ENCODE assay signal across 8 cellular contexts in the genomic region with DNA sequence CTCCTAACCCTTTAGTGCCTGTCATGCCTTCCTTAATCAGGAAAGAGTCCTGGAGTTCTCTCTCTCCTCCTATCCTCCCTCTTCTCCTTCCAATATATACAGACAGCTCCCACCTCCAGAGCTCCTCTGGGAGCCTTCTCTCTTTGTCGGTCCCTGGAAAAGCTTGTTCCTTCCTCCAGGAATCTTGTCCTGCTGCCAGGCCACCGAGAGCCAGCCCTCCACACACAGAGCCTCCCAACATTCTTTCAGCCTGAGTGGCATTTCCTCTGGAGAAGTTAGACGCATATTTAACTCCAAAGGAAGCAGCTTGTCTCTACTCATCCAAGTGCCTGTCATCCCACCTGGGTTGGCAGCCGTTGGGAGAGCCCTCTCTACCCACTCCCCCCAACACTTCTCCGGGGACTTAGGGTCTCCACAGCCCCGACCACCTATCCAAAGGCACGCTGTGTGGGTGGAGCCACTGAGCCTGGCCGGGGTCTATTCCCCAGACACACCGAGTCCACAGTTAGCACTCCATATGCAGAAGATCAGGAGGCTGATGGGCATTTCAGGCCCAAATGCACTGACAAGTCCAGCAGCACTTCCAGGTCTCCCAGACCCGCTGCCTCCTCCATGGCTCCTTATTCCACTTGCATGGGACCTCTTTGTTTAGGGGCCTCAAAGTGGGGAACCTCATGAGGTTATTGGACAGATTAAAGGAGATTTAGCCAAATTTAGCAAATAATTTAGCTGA. TPM values are rescaled to one million over a fixed set of nuclear protein-coding genes. Genes with fewer than 3 reads are reported as not detected.
DNase-seq lines count a peak whose midpoint lies in the region; ATAC-seq, FAIRE-seq and TF ChIP-seq lines count a peak whose summit lies in the region.

No MANE protein-coding gene starts in this region.

- H3K27ac Mint-ChIP-seq in activated CD8-positive, alpha-beta T cell treated with anti-CD3 and anti-CD28 coated beads, Interleukin-2, amount 10 ng/mL, durations not matched to agents 7 days and 5 days = no peak overlapping the region

- H3K4me1 ChIP-seq in breast epithelium = peaks cover 18 to 31% of the 10 kb centered on the region in 2 donors
- H3K4me1 ChIP-seq in kidney (ENCODE audit: control insufficient read depth in 1 of 2, insufficient read depth in 1 of 2, low read depth in 1 of 2, low read length in 2 of 2) = peaks cover 24 to 47% of the 10 kb centered on the region in 2 donors
- peaks cover 59% of the 10 kb centered on the region for H3K4me1 ChIP-seq in testis

- H3K9me3 Mint-ChIP-seq in activated CD8-positive, alpha-beta T cell treated with anti-CD3 and anti-CD28 coated beads, Interleukin-2, amount 10 ng/mL, durations not matched to agents 7 days and 5 days (ENCODE audit: insufficient read depth) = no peaks in the 10 kb centered on the region

- H3K27me3 ChIP-seq in breast epithelium = no peaks in the 10 kb centered on the region
- no peaks in the 10 kb centered on the region for H3K27me3 ChIP-seq in testis

- DNase-seq in HT1080 (ENCODE audit: low read depth) = peak; percentile 98
- peak; percentile 64 to 70 for DNase-seq in breast epithelium (ENCODE audit: low spot score in 2 of 2)
- DNase-seq in kidney = peak; percentile 83
- peak; percentile 78 for DNase-seq in testis
- DNase-seq in central memory CD4-positive, alpha-beta T cell = no peak
- DNase-seq in DMS79 treated with DMSO at 0.1 percent for 48 hours (lab: John Stamatoyannopoulos, UW) = no peak
- no peak for DNase-seq in activated CD8-positive, alpha-beta T cell treated with anti-CD3 and anti-CD28 coated beads, Interleukin-2, amount 10 ng/mL, durations not matched to agents 7 days and 5 days

- TF ChIP-seq CTCF in breast epithelium (IDR thresholded peaks at IDR 0.05) (no peak), kidney (IDR thresholded peaks at IDR 0.05; ENCODE audit: borderline replicate concordance, extremely low read depth, insufficient read depth) (no peak), testis (IDR thresholded peaks at IDR 0.05) (no peak)

- TF ChIP-seq POLR2A in breast epithelium (IDR thresholded peaks at IDR 0.05) (no peak), testis (IDR thresholded peaks at IDR 0.05) (no peak)

- 44 to 53% methylated on average over 8 to 10 of the region's 10 CpGs for WGBS in testis, 2 donors

- H3K36me3 ChIP-seq in breast epithelium (no peaks in the 10 kb centered on the region), kidney (ENCODE audit: control insufficient read depth in 1 of 2, insufficient read depth in 2 of 2, low read length in 2 of 2) (no peaks in the 10 kb centered on the region), testis (ENCODE audit: low read depth, missing control alignments) (no peaks in the 10 kb centered on the region)

- H3K4me3 Mint-ChIP-seq in activated CD8-positive, alpha-beta T cell treated with anti-CD3 and anti-CD28 coated beads, Interleukin-2, amount 10 ng/mL, durations not matched to agents 7 days and 5 days = no peak overlapping the region

- ATAC-seq in activated CD8-positive, alpha-beta T cell treated with anti-CD3 and anti-CD28 coated beads, Interleukin-2, amount 10 ng/mL, durations not matched to agents 7 days and 5 days = no peak
- ATAC-seq in HG02759 (IDR thresholded peaks at IDR 0.05; ENCODE audit: unreplicated experiment) = no peak

- H3K4me1 Mint-ChIP-seq in activated CD8-positive, alpha-beta T cell treated with anti-CD3 and anti-CD28 coated beads, Interleukin-2, amount 10 ng/mL, durations not matched to agents 7 days and 5 days (ENCODE audit: low read depth) = peaks cover 8% of the 10 kb centered on the region

- no peaks in the 10 kb centered on the region for H3K27me3 Mint-ChIP-seq in activated CD8-positive, alpha-beta T cell treated with anti-CD3 and anti-CD28 coated beads, Interleukin-2, amount 10 ng/mL, durations not matched to agents 7 days and 5 days (ENCODE audit: low read depth)

- intact Hi-C loops in breast epithelium (cut with DNase I; ENCODE audit: low total_unique reads) (no loop called here), kidney (cut with DNase I) (no loop called here), testis (cut with DNase I; ENCODE audit: low total_unique reads) (no loop called here)

- CTCF ChIA-PET in activated CD8-positive, alpha-beta T cell treated with anti-CD3 and anti-CD28 coated beads, Interleukin-2, amount 10 ng/mL, durations not matched to agents 7 days and 5 days (lab: Charles Lee) = interaction anchor here (0.9 to 1.6 kb wide), 2 partner anchors 46 to 67 kb away, joined by 3 read pairs; no protein-coding TSS in a partner anchor

- H3K4me3 ChIP-seq in breast epithelium (no peak overlapping the region), kidney (ENCODE audit: low read length in 2 of 2) (no peak overlapping the region), testis (no peak overlapping the region)

- FAIRE-seq in kidney (lab: Jason Lieb, UNC) = no peak

- no peaks in the 10 kb centered on the region for H3K36me3 Mint-ChIP-seq in activated CD8-positive, alpha-beta T cell treated with anti-CD3 and anti-CD28 coated beads, Interleukin-2, amount 10 ng/mL, durations not matched to agents 7 days and 5 days (ENCODE audit: low read depth)

- no peaks in the 10 kb centered on the region for H3K9me3 ChIP-seq in breast epithelium
- H3K9me3 ChIP-seq in kidney (ENCODE audit: control insufficient read depth in 1 of 2, low read length in 2 of 2) = no peaks in the 10 kb centered on the region
- H3K9me3 ChIP-seq in testis = no peaks in the 10 kb centered on the region

- POLR2A ChIA-PET in activated CD8-positive, alpha-beta T cell treated with anti-CD3 and anti-CD28 coated beads, Interleukin-2, amount 10 ng/mL, durations not matched to agents 7 days and 5 days (lab: Charles Lee) = interaction anchor here (0.6 kb wide), 1 partner anchor 191 kb away, joined by 4 read pairs; no protein-coding TSS in a partner anchor

- no peak overlapping the region for H3K9ac ChIP-seq in kidney (ENCODE audit: low read length in 2 of 2)

- peak overlapping the region; percentile 75 to 87 for H3K27ac ChIP-seq in breast epithelium
- H3K27ac ChIP-seq in kidney (ENCODE audit: low read depth in 2 of 2, low read length in 2 of 2) = peak overlapping the region in 1 of 2 donors; percentile 71
- H3K27ac ChIP-seq in testis = peak overlapping the region; percentile 30 to 55

RNA-seq across cellular contexts. Expression of a gene that starts 31.1 kb away (rescaled TPM):
- 41.5 and 48.0 TPM in 2 replicates for total RNA-seq in HT1080 (2014; rRNA removed; shearing (Covaris generic))
- 79.1 and 94.6 TPM in 2 replicates for polyA plus RNA-seq in HT1080 (2015; cell fraction: cytosol; rRNA removed)
- polyA plus RNA-seq in HT1080 (2015; cell fraction: nucleus; rRNA removed) = 75.8 and 84.2 TPM in 2 replicates
- total RNA-seq in breast epithelium (10 to 100 TPM; 18.2 to 88.5 (median 87.1) TPM), kidney (59.5 TPM), testis (100 to 1,000 TPM; 185 to 392 TPM)
- polyA plus RNA-seq in kidney (ENCODE audit: insufficient read depth, low read depth, low replicate concordance) (49.6 TPM), testis (ENCODE audit: insufficient read depth, low read depth, low replicate concordance) (236 TPM)
- under 1 TPM in 1 of 2 experiments, not detected in 1; 0.29 TPM for total RNA-seq in activated CD8-positive, alpha-beta T cell treated with anti-CD3 and anti-CD28 coated beads, Interleukin-2, amount 10 ng/mL, durations not matched to agents 7 days and 5 days

Comparison
In these comparisons a context has a peak if more than half of its experiments do, and no peak if none do; other contexts are left out.
1. DNase-seq: peak in HT1080 (single experiment), breast epithelium (2 of 2), kidney (single experiment) and testis (single experiment); none in central memory CD4-positive, alpha-beta T cell (single experiment), DMS79 treated with DMSO at 0.1 percent for 48 hours (single experiment) and activated CD8-positive, alpha-beta T cell treated with anti-CD3 and anti-CD28 coated beads, Interleukin-2, amount 10 ng/mL, durations not matched to agents 7 days and 5 days (single experiment).
2. RNA of a gene that starts 31.1 kb away (total RNA-seq): 185 to 392 TPM in testis, 18.2 to 88.5 TPM in breast epithelium, 59.5 TPM in kidney (single experiment) and 41.5 to 48.0 TPM in HT1080; 0.29 TPM in activated CD8-positive, alpha-beta T cell treated with anti-CD3 and anti-CD28 coated beads, Interleukin-2, amount 10 ng/mL, durations not matched to agents 7 days and 5 days; every median in the first group is over 10 times any median in the second.